Comparison of ENCODE assay signal across 13 cellular contexts in the genomic region with DNA sequence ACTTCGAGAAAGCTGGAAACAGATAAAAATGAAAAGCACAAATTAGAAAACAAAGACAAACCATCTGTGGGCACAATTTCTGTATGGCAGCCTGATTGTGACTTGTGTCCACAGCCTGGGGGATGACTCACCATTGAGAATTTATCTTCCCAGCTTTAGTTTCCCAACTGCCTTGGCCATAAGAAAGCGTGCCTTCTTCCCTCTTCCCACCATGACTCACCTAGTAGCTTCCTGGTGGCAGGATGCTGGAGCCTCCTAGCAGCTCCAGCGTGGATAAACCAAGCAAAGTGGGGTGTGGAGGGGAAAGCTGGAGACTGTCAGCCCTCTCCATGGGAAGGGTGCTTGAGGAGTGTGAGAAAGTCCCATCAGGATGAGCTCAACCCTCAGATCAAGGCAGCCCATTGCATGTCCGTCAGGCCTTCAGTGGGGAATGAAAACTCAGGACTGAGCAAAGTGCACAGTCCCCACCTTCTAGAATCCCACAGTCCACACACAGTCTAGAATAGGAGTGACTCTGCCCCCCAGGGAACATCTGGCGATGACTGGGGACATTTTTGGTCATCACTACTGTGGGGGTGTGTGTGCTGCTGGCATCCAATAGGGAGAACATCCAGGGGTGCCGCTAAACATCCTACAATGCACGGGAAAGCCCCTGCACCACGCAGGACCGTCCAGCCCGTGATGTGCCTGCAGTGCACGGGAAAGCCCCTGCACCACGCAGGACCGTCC.
DNase-seq lines count a peak whose midpoint lies in the region; ATAC-seq and TF ChIP-seq lines count a peak whose summit lies in the region.
"Had no signal": no experiment of that assay in that cellular context is flagged by ENCODE, and none has a peak within 500 bp of the region (broad histone marks: within the 10 kb centered on the region; RNA-seq: fewer than 3 reads in every experiment).

No MANE protein-coding gene starts in this region.

- H3K27me3 Mint-ChIP-seq in nephron progenitor cell (ENCODE audit: low read depth, poor library complexity): peaks cover 38% of the 10 kb centered on the region

- ATAC-seq in HG03039 (IDR thresholded peaks at IDR 0.05; ENCODE audit: unreplicated experiment): no peak
- ATAC-seq: WTC11 had no signal

- no peak for TF ChIP-seq CTCF in nephron progenitor cell (IDR thresholded peaks at IDR 0.05)

- DNase-seq in AG08395 (ENCODE audit: low spot score) (peak; percentile 92), HS-5 (ENCODE audit: low read depth) (peak; percentile 93), amniotic stem cell (lab: John Stamatoyannopoulos, UW) (peak; percentile 88), kidney tubule cell (ENCODE audit: low spot score) (peak; percentile 96), NOMO-1 (lab: John Stamatoyannopoulos, UW; ENCODE audit: unreplicated experiment in 2 of 2) (no peak), substantia nigra (lab: John Stamatoyannopoulos, UW) (no peak), nephron progenitor cell (no peak)
- DNase-seq: NCI-H524 treated with DMSO at 0.1 percent for 48 hours, spleen, transverse colon had no signal

- H3K9me3 Mint-ChIP-seq in nephron progenitor cell: peaks cover 7% of the 10 kb centered on the region

- no peak overlapping the region for H3K4me3 Mint-ChIP-seq in nephron progenitor cell
- H3K4me3 Mint-ChIP-seq: WTC11 had no signal

- no peak overlapping the region for H3K27ac Mint-ChIP-seq in nephron progenitor cell
- H3K27ac Mint-ChIP-seq: WTC11 had no signal

- no peaks in the 10 kb centered on the region for H3K36me3 Mint-ChIP-seq in nephron progenitor cell (ENCODE audit: low read depth)
- H3K36me3 Mint-ChIP-seq: WTC11 had no signal

- H3K4me1 Mint-ChIP-seq in nephron progenitor cell: no peaks in the 10 kb centered on the region
- H3K4me1 Mint-ChIP-seq: WTC11 had no signal

- H3K27ac ChIP-seq in substantia nigra (ENCODE audit: low read depth, low read length, poor library complexity, severe bottlenecking): no peak overlapping the region
- H3K27ac ChIP-seq: ascending aorta, spleen, transverse colon had no signal

Comparison
In these comparisons a context has a peak if more than half of its experiments do, and no peak if none do; other contexts are left out.
1. DNase-seq: peak in AG08395 (single experiment), HS-5 (single experiment), amniotic stem cell (single experiment) and kidney tubule cell (single experiment); none in NOMO-1 (0 of 2), substantia nigra (0 of 49) and nephron progenitor cell (single experiment).